Comparison of ENCODE assay signal across 1 cellular context in the genomic region with DNA sequence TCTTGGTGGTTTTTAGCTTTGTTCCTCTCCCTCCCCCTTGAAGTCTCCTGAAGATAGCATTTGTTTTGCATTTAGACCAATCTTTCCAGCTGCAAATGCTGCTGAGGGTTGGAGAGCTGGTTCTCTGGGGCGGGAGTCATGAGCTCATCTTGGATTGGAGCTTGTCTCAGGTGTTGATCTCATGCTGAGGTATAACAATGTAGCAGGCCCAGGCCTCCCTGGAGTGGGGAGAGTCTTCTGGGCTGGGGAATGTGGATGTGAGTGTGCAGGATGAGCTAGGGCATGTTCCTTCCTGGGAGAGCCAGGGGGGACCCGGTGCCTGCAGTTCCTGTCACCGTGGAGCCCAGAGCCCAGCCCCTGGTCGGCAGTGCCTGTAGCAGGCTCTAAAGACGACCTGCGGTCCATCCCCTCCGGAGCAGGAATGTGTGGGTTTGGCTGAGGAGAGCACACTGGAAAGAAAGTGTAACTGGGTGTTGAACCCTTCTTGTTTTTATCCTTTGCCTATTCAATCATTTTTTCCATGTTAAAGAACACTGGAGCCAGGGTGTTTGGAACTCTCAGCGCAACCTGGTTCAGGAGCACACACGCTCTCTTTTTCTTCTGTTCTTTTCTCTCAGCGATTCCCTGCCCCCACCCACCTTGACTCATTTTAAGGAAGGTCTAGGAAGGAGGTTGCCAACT.
TF ChIP-seq lines count a peak whose summit lies in the region.

No MANE protein-coding gene starts in this region.

TF ChIP-seq in H1, 55 proteins besides CTCF, POLR2A, EP300 and RAD21:
- TF ChIP-seq JUN (IDR thresholded peaks at IDR 0.05; ENCODE audit: low read depth, low read length): no peak
- no peak for TF ChIP-seq TAF1 (IDR thresholded peaks at IDR 0.05; ENCODE audit: low read depth, low read length)
- TF ChIP-seq GABPA (IDR thresholded peaks at IDR 0.05; ENCODE audit: borderline replicate concordance, insufficient read depth, low read length): no peak
- no peak for TF ChIP-seq CEBPB (IDR thresholded peaks at IDR 0.05; ENCODE audit: low read depth, low read length)
- no peak for TF ChIP-seq SIRT6 (IDR thresholded peaks at IDR 0.05; ENCODE audit: low read length)
- TF ChIP-seq SP2 (IDR thresholded peaks at IDR 0.05; ENCODE audit: low read length): no peak
- peak; percentile 61; the same call in 1 of the 2 replicates for TF ChIP-seq SP1 (IDR thresholded peaks at IDR 0.05; ENCODE audit: low read depth, low read length)
- 0 out of 2 replicates have a peak, but pooled peaks have one; percentile 69 for TF ChIP-seq RBBP5 (IDR thresholded peaks at IDR 0.05; ENCODE audit: borderline replicate concordance, low read depth, low read length)
- no peak for TF ChIP-seq MAFK (IDR thresholded peaks at IDR 0.05; ENCODE audit: low read depth, low read length)
- TF ChIP-seq TCF12 (IDR thresholded peaks at IDR 0.05; ENCODE audit: low read depth, low read length): 0 out of 2 replicates have a peak, but pooled peaks have one; percentile 87
- TF ChIP-seq CHD1 (IDR thresholded peaks at IDR 0.05; ENCODE audit: low read depth, low read length): no peak
- TF ChIP-seq EGR1 (IDR thresholded peaks at IDR 0.05; ENCODE audit: borderline replicate concordance, low read depth, low read length): no peak
- no peak for TF ChIP-seq POU5F1 (IDR thresholded peaks at IDR 0.05; ENCODE audit: low read depth, low read length)
- TF ChIP-seq, protein P1, sequence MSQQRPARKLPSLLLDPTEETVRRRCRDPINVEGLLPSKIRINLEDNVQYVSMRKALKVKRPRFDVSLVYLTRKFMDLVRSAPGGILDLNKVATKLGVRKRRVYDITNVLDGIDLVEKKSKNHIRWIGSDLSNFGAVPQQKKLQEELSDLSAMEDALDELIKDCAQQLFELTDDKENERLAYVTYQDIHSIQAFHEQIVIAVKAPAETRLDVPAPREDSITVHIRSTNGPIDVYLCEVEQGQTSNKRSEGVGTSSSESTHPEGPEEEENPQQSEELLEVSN (IDR thresholded peaks at IDR 0.05): peak; percentile 49; the same call in 1 of the 2 replicates
- TF ChIP-seq ASH2L (IDR thresholded peaks at IDR 0.05; ENCODE audit: low read length): peak; percentile 50
- peak; percentile 79 for TF ChIP-seq CTBP2 (IDR thresholded peaks at IDR 0.05; ENCODE audit: borderline replicate concordance, insufficient read depth, insufficient read length, low read length)
- TF ChIP-seq PHF8 (conservative IDR thresholded peaks at IDR 0.05; ENCODE audit: low read depth, low read length): no peak
- TF ChIP-seq SIX5 (IDR thresholded peaks at IDR 0.05; ENCODE audit: low read depth, low read length): no peak
- no peak for TF ChIP-seq NRF1 (IDR thresholded peaks at IDR 0.05; ENCODE audit: low read depth, low read length)
- TF ChIP-seq KDM4A (IDR thresholded peaks at IDR 0.05; ENCODE audit: low read depth, low read length, severe bottlenecking): no peak
- no peak for TF ChIP-seq EZH2 (IDR thresholded peaks at IDR 0.05; ENCODE audit: low read depth, low read length, severe bottlenecking)
- TF ChIP-seq HDAC6 (IDR thresholded peaks at IDR 0.05; ENCODE audit: low read depth, low read length): no peak
- no peak for TF ChIP-seq CBX8 (IDR thresholded peaks at IDR 0.05; ENCODE audit: borderline replicate concordance, low read depth, low read length)
- TF ChIP-seq RNF2 (IDR thresholded peaks at IDR 0.05; ENCODE audit: borderline replicate concordance, low read depth, low read length, missing control alignments, poor library complexity, severe bottlenecking): no peak
- TF ChIP-seq GTF2F1 (IDR thresholded peaks at IDR 0.05; ENCODE audit: borderline replicate concordance, low read depth, low read length): no peak
- no peak for TF ChIP-seq BACH1 (IDR thresholded peaks at IDR 0.05; ENCODE audit: low read length)
- no peak for TF ChIP-seq RXRA (IDR thresholded peaks at IDR 0.05; ENCODE audit: insufficient read depth, low read depth, low read length)
- TF ChIP-seq POLR2AphosphoS5 (IDR thresholded peaks at IDR 0.05; ENCODE audit: low read depth, low read length): peak; percentile 89
- no peak for TF ChIP-seq NANOG (IDR thresholded peaks at IDR 0.05; ENCODE audit: insufficient read depth, low read depth, low read length, poor library complexity, severe bottlenecking)
- TF ChIP-seq SRF (IDR thresholded peaks at IDR 0.05; ENCODE audit: low read depth, low read length): no peak
- no peak for TF ChIP-seq SUZ12 (IDR thresholded peaks at IDR 0.05; ENCODE audit: low read length)
- TF ChIP-seq TBP (IDR thresholded peaks at IDR 0.05; ENCODE audit: low read depth, low read length): peak; percentile 54; the same call in 1 of the 2 replicates
- peak; percentile 53 for TF ChIP-seq CREB1 (IDR thresholded peaks at IDR 0.05)
- no peak for TF ChIP-seq SIN3A (conservative IDR thresholded peaks at IDR 0.05 in 1 of 2, IDR thresholded peaks at IDR 0.05 in 1 of 2; ENCODE audit: low read depth in 1 of 2, low read length in 2 of 2)
- TF ChIP-seq HDAC2 (IDR thresholded peaks at IDR 0.05; ENCODE audit: borderline replicate concordance in 1 of 2, low read depth in 2 of 2, low read length in 2 of 2): peak; percentile 69 to 92; a peak in 3 of 4 replicates
- TF ChIP-seq YY1 (IDR thresholded peaks at IDR 0.05; ENCODE audit: low read depth, low read length): 0 out of 2 replicates have a peak, but pooled peaks have one; percentile 27
- TF ChIP-seq, protein P2, sequence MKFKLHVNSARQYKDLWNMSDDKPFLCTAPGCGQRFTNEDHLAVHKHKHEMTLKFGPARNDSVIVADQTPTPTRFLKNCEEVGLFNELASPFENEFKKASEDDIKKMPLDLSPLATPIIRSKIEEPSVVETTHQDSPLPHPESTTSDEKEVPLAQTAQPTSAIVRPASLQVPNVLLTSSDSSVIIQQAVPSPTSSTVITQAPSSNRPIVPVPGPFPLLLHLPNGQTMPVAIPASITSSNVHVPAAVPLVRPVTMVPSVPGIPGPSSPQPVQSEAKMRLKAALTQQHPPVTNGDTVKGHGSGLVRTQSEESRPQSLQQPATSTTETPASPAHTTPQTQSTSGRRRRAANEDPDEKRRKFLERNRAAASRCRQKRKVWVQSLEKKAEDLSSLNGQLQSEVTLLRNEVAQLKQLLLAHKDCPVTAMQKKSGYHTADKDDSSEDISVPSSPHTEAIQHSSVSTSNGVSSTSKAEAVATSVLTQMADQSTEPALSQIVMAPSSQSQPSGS (IDR thresholded peaks at IDR 0.05; ENCODE audit: low read length): peak; percentile 95
- TF ChIP-seq, protein P3, sequence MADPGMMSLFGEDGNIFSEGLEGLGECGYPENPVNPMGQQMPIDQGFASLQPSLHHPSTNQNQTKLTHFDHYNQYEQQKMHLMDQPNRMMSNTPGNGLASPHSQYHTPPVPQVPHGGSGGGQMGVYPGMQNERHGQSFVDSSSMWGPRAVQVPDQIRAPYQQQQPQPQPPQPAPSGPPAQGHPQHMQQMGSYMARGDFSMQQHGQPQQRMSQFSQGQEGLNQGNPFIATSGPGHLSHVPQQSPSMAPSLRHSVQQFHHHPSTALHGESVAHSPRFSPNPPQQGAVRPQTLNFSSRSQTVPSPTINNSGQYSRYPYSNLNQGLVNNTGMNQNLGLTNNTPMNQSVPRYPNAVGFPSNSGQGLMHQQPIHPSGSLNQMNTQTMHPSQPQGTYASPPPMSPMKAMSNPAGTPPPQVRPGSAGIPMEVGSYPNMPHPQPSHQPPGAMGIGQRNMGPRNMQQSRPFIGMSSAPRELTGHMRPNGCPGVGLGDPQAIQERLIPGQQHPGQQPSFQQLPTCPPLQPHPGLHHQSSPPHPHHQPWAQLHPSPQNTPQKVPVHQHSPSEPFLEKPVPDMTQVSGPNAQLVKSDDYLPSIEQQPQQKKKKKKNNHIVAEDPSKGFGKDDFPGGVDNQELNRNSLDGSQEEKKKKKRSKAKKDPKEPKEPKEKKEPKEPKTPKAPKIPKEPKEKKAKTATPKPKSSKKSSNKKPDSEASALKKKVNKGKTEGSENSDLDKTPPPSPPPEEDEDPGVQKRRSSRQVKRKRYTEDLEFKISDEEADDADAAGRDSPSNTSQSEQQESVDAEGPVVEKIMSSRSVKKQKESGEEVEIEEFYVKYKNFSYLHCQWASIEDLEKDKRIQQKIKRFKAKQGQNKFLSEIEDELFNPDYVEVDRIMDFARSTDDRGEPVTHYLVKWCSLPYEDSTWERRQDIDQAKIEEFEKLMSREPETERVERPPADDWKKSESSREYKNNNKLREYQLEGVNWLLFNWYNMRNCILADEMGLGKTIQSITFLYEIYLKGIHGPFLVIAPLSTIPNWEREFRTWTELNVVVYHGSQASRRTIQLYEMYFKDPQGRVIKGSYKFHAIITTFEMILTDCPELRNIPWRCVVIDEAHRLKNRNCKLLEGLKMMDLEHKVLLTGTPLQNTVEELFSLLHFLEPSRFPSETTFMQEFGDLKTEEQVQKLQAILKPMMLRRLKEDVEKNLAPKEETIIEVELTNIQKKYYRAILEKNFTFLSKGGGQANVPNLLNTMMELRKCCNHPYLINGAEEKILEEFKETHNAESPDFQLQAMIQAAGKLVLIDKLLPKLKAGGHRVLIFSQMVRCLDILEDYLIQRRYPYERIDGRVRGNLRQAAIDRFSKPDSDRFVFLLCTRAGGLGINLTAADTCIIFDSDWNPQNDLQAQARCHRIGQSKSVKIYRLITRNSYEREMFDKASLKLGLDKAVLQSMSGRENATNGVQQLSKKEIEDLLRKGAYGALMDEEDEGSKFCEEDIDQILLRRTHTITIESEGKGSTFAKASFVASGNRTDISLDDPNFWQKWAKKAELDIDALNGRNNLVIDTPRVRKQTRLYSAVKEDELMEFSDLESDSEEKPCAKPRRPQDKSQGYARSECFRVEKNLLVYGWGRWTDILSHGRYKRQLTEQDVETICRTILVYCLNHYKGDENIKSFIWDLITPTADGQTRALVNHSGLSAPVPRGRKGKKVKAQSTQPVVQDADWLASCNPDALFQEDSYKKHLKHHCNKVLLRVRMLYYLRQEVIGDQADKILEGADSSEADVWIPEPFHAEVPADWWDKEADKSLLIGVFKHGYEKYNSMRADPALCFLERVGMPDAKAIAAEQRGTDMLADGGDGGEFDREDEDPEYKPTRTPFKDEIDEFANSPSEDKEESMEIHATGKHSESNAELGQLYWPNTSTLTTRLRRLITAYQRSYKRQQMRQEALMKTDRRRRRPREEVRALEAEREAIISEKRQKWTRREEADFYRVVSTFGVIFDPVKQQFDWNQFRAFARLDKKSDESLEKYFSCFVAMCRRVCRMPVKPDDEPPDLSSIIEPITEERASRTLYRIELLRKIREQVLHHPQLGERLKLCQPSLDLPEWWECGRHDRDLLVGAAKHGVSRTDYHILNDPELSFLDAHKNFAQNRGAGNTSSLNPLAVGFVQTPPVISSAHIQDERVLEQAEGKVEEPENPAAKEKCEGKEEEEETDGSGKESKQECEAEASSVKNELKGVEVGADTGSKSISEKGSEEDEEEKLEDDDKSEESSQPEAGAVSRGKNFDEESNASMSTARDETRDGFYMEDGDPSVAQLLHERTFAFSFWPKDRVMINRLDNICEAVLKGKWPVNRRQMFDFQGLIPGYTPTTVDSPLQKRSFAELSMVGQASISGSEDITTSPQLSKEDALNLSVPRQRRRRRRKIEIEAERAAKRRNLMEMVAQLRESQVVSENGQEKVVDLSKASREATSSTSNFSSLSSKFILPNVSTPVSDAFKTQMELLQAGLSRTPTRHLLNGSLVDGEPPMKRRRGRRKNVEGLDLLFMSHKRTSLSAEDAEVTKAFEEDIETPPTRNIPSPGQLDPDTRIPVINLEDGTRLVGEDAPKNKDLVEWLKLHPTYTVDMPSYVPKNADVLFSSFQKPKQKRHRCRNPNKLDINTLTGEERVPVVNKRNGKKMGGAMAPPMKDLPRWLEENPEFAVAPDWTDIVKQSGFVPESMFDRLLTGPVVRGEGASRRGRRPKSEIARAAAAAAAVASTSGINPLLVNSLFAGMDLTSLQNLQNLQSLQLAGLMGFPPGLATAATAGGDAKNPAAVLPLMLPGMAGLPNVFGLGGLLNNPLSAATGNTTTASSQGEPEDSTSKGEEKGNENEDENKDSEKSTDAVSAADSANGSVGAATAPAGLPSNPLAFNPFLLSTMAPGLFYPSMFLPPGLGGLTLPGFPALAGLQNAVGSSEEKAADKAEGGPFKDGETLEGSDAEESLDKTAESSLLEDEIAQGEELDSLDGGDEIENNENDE (IDR thresholded peaks at IDR 0.05; ENCODE audit: insufficient replicate concordance, low read length): peak; percentile 66
- TF ChIP-seq SP4 (IDR thresholded peaks at IDR 0.05; ENCODE audit: low read length): no peak; the same call in 1 of the 2 replicates
- TF ChIP-seq FOSL1 (IDR thresholded peaks at IDR 0.05; ENCODE audit: insufficient read depth, low read depth, low read length): no peak
- TF ChIP-seq KDM5A (IDR thresholded peaks at IDR 0.05; ENCODE audit: low read length): no peak
- TF ChIP-seq KDM1A (IDR thresholded peaks at IDR 0.05; ENCODE audit: borderline replicate concordance, low read length): peak; percentile 48; the same call in 1 of the 2 replicates
- peak; percentile 91 for TF ChIP-seq TEAD4 (IDR thresholded peaks at IDR 0.05; ENCODE audit: low read depth, low read length)
- TF ChIP-seq, protein P4, sequence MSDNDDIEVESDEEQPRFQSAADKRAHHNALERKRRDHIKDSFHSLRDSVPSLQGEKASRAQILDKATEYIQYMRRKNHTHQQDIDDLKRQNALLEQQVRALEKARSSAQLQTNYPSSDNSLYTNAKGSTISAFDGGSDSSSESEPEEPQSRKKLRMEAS (IDR thresholded peaks at IDR 0.05): peak; percentile 45
- TF ChIP-seq JUND (IDR thresholded peaks at IDR 0.05; ENCODE audit: low read length): peak; percentile 49
- TF ChIP-seq, protein P5, sequence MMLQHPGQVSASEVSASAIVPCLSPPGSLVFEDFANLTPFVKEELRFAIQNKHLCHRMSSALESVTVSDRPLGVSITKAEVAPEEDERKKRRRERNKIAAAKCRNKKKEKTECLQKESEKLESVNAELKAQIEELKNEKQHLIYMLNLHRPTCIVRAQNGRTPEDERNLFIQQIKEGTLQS (IDR thresholded peaks at IDR 0.05; ENCODE audit: insufficient read depth, low read depth, low read length): no peak
- TF ChIP-seq TAF7 (optimal IDR thresholded peaks at IDR 0.05; ENCODE audit: borderline replicate concordance, low read depth, low read length): no peak
- no peak for TF ChIP-seq CHD2 (IDR thresholded peaks at IDR 0.05; ENCODE audit: low read length)
- TF ChIP-seq, protein P6, sequence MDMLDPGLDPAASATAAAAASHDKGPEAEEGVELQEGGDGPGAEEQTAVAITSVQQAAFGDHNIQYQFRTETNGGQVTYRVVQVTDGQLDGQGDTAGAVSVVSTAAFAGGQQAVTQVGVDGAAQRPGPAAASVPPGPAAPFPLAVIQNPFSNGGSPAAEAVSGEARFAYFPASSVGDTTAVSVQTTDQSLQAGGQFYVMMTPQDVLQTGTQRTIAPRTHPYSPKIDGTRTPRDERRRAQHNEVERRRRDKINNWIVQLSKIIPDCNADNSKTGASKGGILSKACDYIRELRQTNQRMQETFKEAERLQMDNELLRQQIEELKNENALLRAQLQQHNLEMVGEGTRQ (IDR thresholded peaks at IDR 0.05; ENCODE audit: low read length): no peak
- TF ChIP-seq BRCA1 (IDR thresholded peaks at IDR 0.05; ENCODE audit: low read depth, low read length): no peak
- TF ChIP-seq BCL11A (IDR thresholded peaks at IDR 0.05; ENCODE audit: low read depth in 2 of 2, low read length in 2 of 2): no peak
- TF ChIP-seq CBX5 (IDR thresholded peaks at IDR 0.05; ENCODE audit: low read depth, low read length): no peak
- TF ChIP-seq RFX5 (IDR thresholded peaks at IDR 0.05; ENCODE audit: borderline replicate concordance, low read depth, low read length): no peak
- no peak for TF ChIP-seq ZNF274 (IDR thresholded peaks at IDR 0.05; ENCODE audit: borderline replicate concordance, extremely low read depth, low read length)
- TF ChIP-seq SAP30 (IDR thresholded peaks at IDR 0.05; ENCODE audit: insufficient read depth, insufficient replicate concordance, low read length): no peak
